In genomic region chr22:27748355-27749168, GRCh38 we compare ENCODE assay signal across 10 cellular contexts. TPM values are rescaled to one million over a fixed set of nuclear protein-coding genes. Genes with fewer than 3 reads are reported as not detected.
DNase-seq lines count a peak whose midpoint lies in the region; ATAC-seq, FAIRE-seq and TF ChIP-seq lines count a peak whose summit lies in the region.
"Had no signal": no experiment of that assay in that cellular context is flagged by ENCODE, and none has a peak within 500 bp of the region (broad histone marks: within the 10 kb centered on the region; RNA-seq: fewer than 3 reads in every experiment).

No MANE protein-coding gene starts in this region.

- ATAC-seq in left lobe of liver (no peak), GM21619 (IDR thresholded peaks at IDR 0.05; ENCODE audit: unreplicated experiment) (no peak), HG03469 (IDR thresholded peaks at IDR 0.05; ENCODE audit: unreplicated experiment) (no peak)

- WGBS in esophagus squamous epithelium, 2 donors, result 17 to 34% methylated on average over 11 to 15 of the region's 15 CpGs

- peak overlapping the region; percentile 55 to 88 (median 75) for H3K27ac ChIP-seq in esophagus squamous epithelium
- no peak overlapping the region for H3K27ac ChIP-seq in kidney (ENCODE audit: low read depth in 2 of 2, low read length in 2 of 2)

- peak overlapping the region; percentile 32 for H3K4me3 Mint-ChIP-seq in neural crest cell
- H3K4me3 Mint-ChIP-seq: CD4-positive, alpha-beta T cell had no signal

- H3K4me1 ChIP-seq in esophagus squamous epithelium (peaks cover 19 to 69% (median 35%) of the 10 kb centered on the region in 3 donors), kidney (ENCODE audit: control insufficient read depth in 1 of 2, insufficient read depth in 1 of 2, low read depth in 1 of 2, low read length in 2 of 2) (no peaks in the 10 kb centered on the region)

- H3K9me3 Mint-ChIP-seq in neural crest cell, result no peaks in the 10 kb centered on the region
- H3K9me3 Mint-ChIP-seq: activated T-helper 2 cell treated with anti-CD3 and anti-CD28 coated beads, Interferon-gamma antibody, Interleukin-2, Interleukin-4, amounts not matched to agents 10 μg/mL and 5 μg/mL and 100 μg/mL, durations not matched to agents 14 hours and 24 hours and 36 hours; CD4-positive, alpha-beta T cell had no signal

- TF ChIP-seq CTCF in esophagus squamous epithelium (IDR thresholded peaks at IDR 0.05) (no peak), neural crest cell (conservative IDR thresholded peaks at IDR 0.05) (no peak), kidney (IDR thresholded peaks at IDR 0.05; ENCODE audit: borderline replicate concordance, extremely low read depth, insufficient read depth) (no peak)

- no peak overlapping the region for H3K9ac ChIP-seq in kidney (ENCODE audit: low read length in 2 of 2)

- H3K4me3 ChIP-seq in esophagus squamous epithelium, result peak overlapping the region in 1 of 4 donors; percentile 43
- H3K4me3 ChIP-seq in kidney (ENCODE audit: low read length in 2 of 2), result no peak overlapping the region

- no peak overlapping the region for H3K27ac Mint-ChIP-seq in neural crest cell (ENCODE audit: unreplicated experiment)
- H3K27ac Mint-ChIP-seq: activated T-helper 2 cell treated with anti-CD3 and anti-CD28 coated beads, Interferon-gamma antibody, Interleukin-2, Interleukin-4, amounts not matched to agents 10 μg/mL and 5 μg/mL and 100 μg/mL, durations not matched to agents 14 hours and 24 hours and 36 hours; CD4-positive, alpha-beta T cell had no signal

- H3K36me3 ChIP-seq in esophagus squamous epithelium (no peaks in the 10 kb centered on the region), kidney (ENCODE audit: control insufficient read depth in 1 of 2, insufficient read depth in 2 of 2, low read length in 2 of 2) (no peaks in the 10 kb centered on the region)

- FAIRE-seq in kidney (lab: Jason Lieb, UNC), result no peak

- TF ChIP-seq POLR2A in esophagus squamous epithelium (IDR thresholded peaks at IDR 0.05), result no peak

- intact Hi-C loops in esophagus squamous epithelium (cut with DNase I) (no loop called here), kidney (cut with DNase I) (no loop called here)

- no peaks in the 10 kb centered on the region for H3K36me3 Mint-ChIP-seq in neural crest cell (ENCODE audit: low read depth)

- H3K9me3 ChIP-seq in esophagus squamous epithelium, result no peaks in the 10 kb centered on the region
- H3K9me3 ChIP-seq in kidney (ENCODE audit: control insufficient read depth in 1 of 2, low read length in 2 of 2), result no peaks in the 10 kb centered on the region

- peaks cover 38% of the 10 kb centered on the region for H3K4me1 Mint-ChIP-seq in neural crest cell

- H3K27me3 Mint-ChIP-seq in neural crest cell (ENCODE audit: low read depth), result peaks cover 22% of the 10 kb centered on the region

- peak; percentile 53 for DNase-seq in AG08395 (ENCODE audit: low spot score)
- DNase-seq in NCI-H1105 treated with DMSO at 0.1 percent for 48 hours (lab: John Stamatoyannopoulos, UW), result peak; percentile 34
- DNase-seq in esophagus squamous epithelium (lab: John Stamatoyannopoulos, UW), result no peak
- DNase-seq in neural crest cell (ENCODE audit: low read depth, low spot score), result no peak
- DNase-seq in left lobe of liver (ENCODE audit: low spot score), result no peak
- no peak for DNase-seq in kidney
- DNase-seq: CD4-positive, alpha-beta T cell had no signal

- no peaks in the 10 kb centered on the region for H3K27me3 ChIP-seq in esophagus squamous epithelium

RNA-seq across cellular contexts. Expression of gene MN1, which starts 53.0 kb away (rescaled TPM):
- total RNA-seq in esophagus squamous epithelium (1 to 10 TPM; 2.0 to 6.9 (median 3.1) TPM), neural crest cell (19.0 TPM in 2 replicates), left lobe of liver (1.2 TPM), kidney (3.2 TPM)
- polyA plus RNA-seq in kidney (ENCODE audit: insufficient read depth, low read depth, low replicate concordance), result 0.92 TPM

Comparison
In these comparisons a context has a peak if more than half of its experiments do, and no peak if none do; other contexts are left out.
1. DNase-seq: peak in AG08395 (single experiment) and NCI-H1105 treated with DMSO at 0.1 percent for 48 hours (single experiment); none in esophagus squamous epithelium (single experiment), neural crest cell (single experiment), left lobe of liver (single experiment) and kidney (single experiment).
2. H3K27ac ChIP-seq: peak in esophagus squamous epithelium (4 of 4); none in kidney (0 of 2).